In the genomic region with DNA sequence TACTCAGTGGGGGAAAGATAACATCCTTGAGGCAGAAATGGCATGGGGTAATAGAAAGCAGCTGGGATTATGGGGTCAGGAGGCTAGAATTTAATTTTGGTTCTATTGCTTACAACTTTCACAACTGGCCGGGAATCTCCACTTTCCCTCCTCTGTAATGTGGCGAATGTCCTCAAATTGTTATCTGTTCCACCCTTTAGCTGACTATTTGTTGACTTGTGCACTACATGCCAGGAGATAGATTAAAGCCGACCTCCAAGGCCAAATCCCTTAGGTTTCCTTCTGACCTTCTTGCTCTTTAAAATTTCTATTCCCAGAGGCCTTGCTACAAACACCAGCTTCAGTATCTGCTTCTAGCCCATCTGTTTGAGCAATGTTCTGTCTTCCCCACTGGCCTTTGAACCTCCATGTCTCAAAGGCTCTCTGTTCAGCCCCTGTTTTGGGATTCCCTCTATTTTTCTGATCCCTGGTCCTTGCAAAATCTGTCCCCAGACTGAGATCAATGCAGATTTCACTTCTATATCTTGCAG, we compare ENCODE assay signal across 26 cellular contexts.
"Had no signal": no experiment of that assay in that cellular context is flagged by ENCODE, and none has a peak within 500 bp of the region (broad histone marks: within the 10 kb centered on the region; RNA-seq: fewer than 3 reads in every experiment).

No MANE protein-coding gene starts in this region.

- ATAC-seq: activated CD8-positive, alpha-beta memory T cell treated with anti-CD3 and anti-CD28 coated beads, Interleukin-2, amount 10 ng/mL, durations not matched to agents 7 days and 5 days; activated CD8-positive, alpha-beta T cell treated with anti-CD3 and anti-CD28 coated beads, Interleukin-2, amount 10 ng/mL, durations not matched to agents 7 days and 5 days; body of pancreas had no signal

- H3K4me3 Mint-ChIP-seq: activated CD4-positive, alpha-beta memory T cell treated with anti-CD3 and anti-CD28 coated beads for 36 hours; activated CD4-positive, alpha-beta T cell treated with anti-CD3 and anti-CD28 coated beads for 36 hours; activated CD4-positive, alpha-beta T cell treated with anti-CD3 and anti-CD28 coated beads, Interleukin-2, amount 10 ng/mL, durations not matched to agents 24 days and 14 days; activated CD8-positive, alpha-beta memory T cell treated with anti-CD3 and anti-CD28 coated beads, Interleukin-2, amount 10 ng/mL, durations not matched to agents 7 days and 5 days; activated CD8-positive, alpha-beta T cell treated with anti-CD3 and anti-CD28 coated beads, Interleukin-2, amount 10 ng/mL, durations not matched to agents 7 days and 5 days; activated naive CD4-positive, alpha-beta T cell treated with anti-CD3 and anti-CD28 coated beads for 36 hours; activated naive CD4-positive, alpha-beta T cell treated with anti-CD3 and anti-CD28 coated beads, Interleukin-2, amount 50 U/mL, for 24 hours; activated naive CD8-positive, alpha-beta T cell treated with anti-CD3 and anti-CD28 coated beads for 36 hours; activated naive CD8-positive, alpha-beta T cell treated with anti-CD3 and anti-CD28 coated beads, Interleukin-2, amount 50 U/mL, for 24 hours; activated T-helper 1 cell treated with anti-CD3 and anti-CD28 coated beads, Interleukin-12 subunit alpha, Interleukin-12 subunit beta, Interleukin-2, Interleukin-4 antibody, amounts not matched to agents 30 ng/mL and 10 ng/mL and 1 ng/mL, durations not matched to agents 14 hours and 24 hours and 36 hours had no signal

- H3K9me3 Mint-ChIP-seq: activated CD4-positive, alpha-beta T cell treated with anti-CD3 and anti-CD28 coated beads, Interleukin-2, amount 10 ng/mL, durations not matched to agents 24 days and 14 days; activated naive CD4-positive, alpha-beta T cell treated with anti-CD3 and anti-CD28 coated beads for 36 hours; activated naive CD4-positive, alpha-beta T cell treated with anti-CD3 and anti-CD28 coated beads, Interleukin-2, amount 50 U/mL, for 24 hours; activated naive CD8-positive, alpha-beta T cell treated with anti-CD3 and anti-CD28 coated beads for 36 hours; activated naive CD8-positive, alpha-beta T cell treated with anti-CD3 and anti-CD28 coated beads, Interleukin-2, amount 50 U/mL, for 24 hours; activated T-helper 2 cell treated with anti-CD3 and anti-CD28 coated beads, Interferon-gamma antibody, Interleukin-2, Interleukin-4, amounts not matched to agents 10 μg/mL and 5 μg/mL and 100 μg/mL, durations not matched to agents 14 hours and 24 hours and 36 hours had no signal

- H3K27ac Mint-ChIP-seq: activated CD4-positive, alpha-beta memory T cell treated with anti-CD3 and anti-CD28 coated beads for 36 hours; activated CD4-positive, alpha-beta T cell treated with anti-CD3 and anti-CD28 coated beads for 36 hours; activated CD4-positive, alpha-beta T cell treated with anti-CD3 and anti-CD28 coated beads, Interleukin-2, amount 10 ng/mL, durations not matched to agents 24 days and 14 days; activated CD8-positive, alpha-beta memory T cell treated with anti-CD3 and anti-CD28 coated beads, Interleukin-2, amount 10 ng/mL, durations not matched to agents 7 days and 5 days; activated CD8-positive, alpha-beta T cell treated with anti-CD3 and anti-CD28 coated beads, Interleukin-2, amount 10 ng/mL, durations not matched to agents 7 days and 5 days; activated naive CD4-positive, alpha-beta T cell treated with anti-CD3 and anti-CD28 coated beads for 36 hours; activated naive CD4-positive, alpha-beta T cell treated with anti-CD3 and anti-CD28 coated beads, Interleukin-2, amount 50 U/mL, for 24 hours; activated naive CD8-positive, alpha-beta T cell treated with anti-CD3 and anti-CD28 coated beads for 36 hours; activated naive CD8-positive, alpha-beta T cell treated with anti-CD3 and anti-CD28 coated beads, Interleukin-2, amount 50 U/mL, for 24 hours; activated T-helper 1 cell treated with anti-CD3 and anti-CD28 coated beads, Interleukin-12 subunit alpha, Interleukin-12 subunit beta, Interleukin-2, Interleukin-4 antibody, amounts not matched to agents 30 ng/mL and 10 ng/mL and 1 ng/mL, durations not matched to agents 14 hours and 24 hours and 36 hours; activated T-helper 2 cell treated with anti-CD3 and anti-CD28 coated beads, Interferon-gamma antibody, Interleukin-2, Interleukin-4, amounts not matched to agents 10 μg/mL and 5 μg/mL and 100 μg/mL, durations not matched to agents 14 hours and 24 hours and 36 hours had no signal

- H3K4me3 ChIP-seq: adrenal gland, body of pancreas, colonic mucosa had no signal

- H3K4me1 Mint-ChIP-seq: activated CD4-positive, alpha-beta T cell treated with anti-CD3 and anti-CD28 coated beads for 36 hours; activated CD4-positive, alpha-beta T cell treated with anti-CD3 and anti-CD28 coated beads, Interleukin-2, amount 10 ng/mL, durations not matched to agents 24 days and 14 days; activated CD8-positive, alpha-beta memory T cell treated with anti-CD3 and anti-CD28 coated beads, Interleukin-2, amount 10 ng/mL, durations not matched to agents 7 days and 5 days; activated naive CD4-positive, alpha-beta T cell treated with anti-CD3 and anti-CD28 coated beads, Interleukin-2, amount 50 U/mL, for 24 hours; activated naive CD8-positive, alpha-beta T cell treated with anti-CD3 and anti-CD28 coated beads for 36 hours; activated naive CD8-positive, alpha-beta T cell treated with anti-CD3 and anti-CD28 coated beads, Interleukin-2, amount 50 U/mL, for 24 hours had no signal

- H3K27ac ChIP-seq: adrenal gland, body of pancreas, colonic mucosa, epithelial cell of prostate had no signal

- H3K4me1 ChIP-seq: adrenal gland, colonic mucosa had no signal

- H3K27me3 ChIP-seq: adrenal gland, body of pancreas, colonic mucosa had no signal

- DNase-seq: activated CD4-positive, CD25-positive, alpha-beta regulatory T cell; activated CD4-positive, CD25-positive, alpha-beta regulatory T cell treated with anti-CD3 and anti-CD28 coated beads, Interleukin-2, amount 50 U/mL, for 72 hours; activated CD8-positive, alpha-beta memory T cell treated with anti-CD3 and anti-CD28 coated beads, Interleukin-2, amount 10 ng/mL, durations not matched to agents 7 days and 5 days; activated CD8-positive, alpha-beta memory T cell treated with anti-CD3 and anti-CD28 coated beads, Interleukin-2, amount 50 U/mL, for 4 hours; activated effector memory CD4-positive, alpha-beta T cell treated with anti-CD3 and anti-CD28 coated beads, Interleukin-2, amount 50 U/mL, for 16 hours; activated T-cell treated with anti-CD3 and anti-CD28 coated beads, Interleukin-2, amount 50 U/mL, for 1 hour; adrenal gland; amygdala; aorta; body of pancreas; central memory CD4-positive, alpha-beta T cell; cerebellar nuclear complex; colonic mucosa; effector CD8-positive, alpha-beta T cell; head of caudate nucleus had no signal

- H3K9me3 ChIP-seq: adrenal gland, body of pancreas, colonic mucosa had no signal

- H3K36me3 ChIP-seq: adrenal gland, colonic mucosa had no signal

- H3K36me3 Mint-ChIP-seq: activated CD4-positive, alpha-beta memory T cell treated with anti-CD3 and anti-CD28 coated beads for 36 hours; activated CD8-positive, alpha-beta memory T cell treated with anti-CD3 and anti-CD28 coated beads, Interleukin-2, amount 10 ng/mL, durations not matched to agents 7 days and 5 days; activated naive CD4-positive, alpha-beta T cell treated with anti-CD3 and anti-CD28 coated beads, Interleukin-2, amount 50 U/mL, for 24 hours; activated naive CD8-positive, alpha-beta T cell treated with anti-CD3 and anti-CD28 coated beads for 36 hours had no signal
